In genomic region chr1:113074237-113074636, GRCh38 we compare ENCODE assay signal across 8 cellular contexts. TPM values are rescaled to one million over a fixed set of nuclear protein-coding genes. Genes with fewer than 3 reads are reported as not detected.
DNase-seq lines count a peak whose midpoint lies in the region; ATAC-seq and TF ChIP-seq lines count a peak whose summit lies in the region.

No MANE protein-coding gene starts in this region.

- in situ Hi-C loops in KBM-7 (cut with MboI; ENCODE audit: low pct_unique_long_range_greater_than_20kb, low sequenced_read_pairs), result no loop called here

- no peaks in the 10 kb centered on the region for H3K9me3 Mint-ChIP-seq in CD4-positive, alpha-beta T cell
- peaks cover 7% of the 10 kb centered on the region for H3K9me3 Mint-ChIP-seq in nephron progenitor cell

- peaks cover 31% of the 10 kb centered on the region for H3K36me3 Mint-ChIP-seq in CD4-positive, alpha-beta T cell (ENCODE audit: low read depth)
- H3K36me3 Mint-ChIP-seq in nephron progenitor cell (ENCODE audit: low read depth), result peaks cover 31% of the 10 kb centered on the region

- H3K27me3 Mint-ChIP-seq in CD4-positive, alpha-beta T cell, result no peaks in the 10 kb centered on the region
- H3K27me3 Mint-ChIP-seq in nephron progenitor cell (ENCODE audit: low read depth, poor library complexity), result no peaks in the 10 kb centered on the region

- no peak overlapping the region for H3K27ac ChIP-seq in CD4-positive, alpha-beta T cell (ENCODE audit: low read depth, low read length)
- H3K27ac ChIP-seq in KOPT-K1 (ENCODE audit: low read depth, low read length, poor library complexity, severe bottlenecking) (peak overlapping the region; percentile 73), coronary artery (no peak overlapping the region)

- H3K4me1 Mint-ChIP-seq in CD4-positive, alpha-beta T cell (ENCODE audit: low read depth), result peaks cover 31% of the 10 kb centered on the region
- peaks cover 31% of the 10 kb centered on the region for H3K4me1 Mint-ChIP-seq in nephron progenitor cell

- peak overlapping the region; percentile 81 for H3K4me3 ChIP-seq in coronary artery

- no peak for TF ChIP-seq CTCF in CD4-positive, alpha-beta T cell (IDR thresholded peaks at IDR 0.05)
- TF ChIP-seq CTCF in coronary artery (IDR thresholded peaks at IDR 0.05) (no peak), nephron progenitor cell (IDR thresholded peaks at IDR 0.05) (no peak)

- H3K36me3 ChIP-seq in KOPT-K1 (ENCODE audit: insufficient read depth, low read length), result peaks cover 26% of the 10 kb centered on the region

- ATAC-seq in CD4-positive, alpha-beta T cell (ENCODE audit: poor library complexity), result no peak
- no peak for ATAC-seq in HG03039 (IDR thresholded peaks at IDR 0.05; ENCODE audit: unreplicated experiment)

- CTCF ChIA-PET in CD4-positive, alpha-beta T cell (lab: Charles Lee), result interaction anchor here (2.1 kb wide), 1 partner anchor 17 kb away, joined by 9 read pairs; no protein-coding TSS in a partner anchor

- POLR2A ChIA-PET in CD4-positive, alpha-beta T cell (lab: Charles Lee), result no interaction called here

- intact Hi-C loops in CD4-positive, alpha-beta T cell (cut with DNase I, micrococcal nuclease), result loop anchor here (5.0 to 10.0 kb wide), 5 partner anchors 449 to 1438 kb away; partner anchors contain the start of genes CTTNBP2NL (in 1 of the 2), RSBN1 (in 1 of the 2) and TRIM33 (in 1 of the 2)
- intact Hi-C loops in posterior cingulate gyrus (cut with DNase I), result no loop called here

- no peak for DNase-seq in CD4-positive, alpha-beta T cell
- DNase-seq in coronary artery (ENCODE audit: low spot score), result no peak
- DNase-seq in nephron progenitor cell, result no peak
- no peak for DNase-seq in posterior cingulate gyrus
- DNase-seq in activated effector memory CD4-positive, alpha-beta T cell treated with Interleukin-2 at 50 U/mL for 16 hours, result no peak
- DNase-seq in KBM-7, result no peak

- H3K4me3 Mint-ChIP-seq in CD4-positive, alpha-beta T cell, result peak overlapping the region; percentile 92
- peak overlapping the region; percentile 98 for H3K4me3 Mint-ChIP-seq in nephron progenitor cell

- H3K9me3 ChIP-seq in CD4-positive, alpha-beta T cell (ENCODE audit: control insufficient read depth, low read length), result no peaks in the 10 kb centered on the region
- no peaks in the 10 kb centered on the region for H3K9me3 ChIP-seq in KOPT-K1 (ENCODE audit: insufficient read depth, low read length, poor library complexity, severe bottlenecking)

- H3K27ac Mint-ChIP-seq in CD4-positive, alpha-beta T cell, result peak overlapping the region; percentile 84
- H3K27ac Mint-ChIP-seq in nephron progenitor cell, result peak overlapping the region; percentile 99

- no peaks in the 10 kb centered on the region for H3K27me3 ChIP-seq in CD4-positive, alpha-beta T cell (ENCODE audit: control insufficient read depth, insufficient read depth, low read length)

RNA-seq across cellular contexts. Expression of gene LRIG2, which starts 1.2 kb away (rescaled TPM):
- 10 to 100 TPM; 12.9 to 15.8 TPM for total RNA-seq in CD4-positive, alpha-beta T cell
